In the genomic region with DNA sequence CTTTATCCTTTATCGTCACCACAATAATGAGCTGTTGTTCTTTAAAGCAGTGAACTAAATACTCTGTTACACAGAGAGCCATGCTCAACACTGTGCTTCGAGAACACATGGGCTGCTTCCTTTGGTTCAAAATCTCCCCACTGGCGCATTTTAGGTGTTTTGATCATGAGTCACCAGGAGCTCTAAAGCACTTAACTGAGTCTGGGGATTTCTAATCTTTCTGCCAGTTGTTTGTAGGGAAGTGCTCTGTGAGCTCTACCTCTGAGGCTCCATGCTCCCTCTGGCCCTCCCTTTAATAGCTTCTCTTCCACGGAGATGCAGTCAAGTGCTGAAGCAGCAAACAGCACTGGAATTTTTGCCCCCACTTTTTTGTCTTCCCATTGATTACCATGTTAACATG, we compare ENCODE assay signal across 11 cellular contexts. TPM values are rescaled to one million over a fixed set of nuclear protein-coding genes. Genes with fewer than 3 reads are reported as not detected.
DNase-seq lines count a peak whose midpoint lies in the region; ATAC-seq, FAIRE-seq and TF ChIP-seq lines count a peak whose summit lies in the region.
"Had no signal": no experiment of that assay in that cellular context is flagged by ENCODE, and none has a peak within 500 bp of the region (broad histone marks: within the 10 kb centered on the region; RNA-seq: fewer than 3 reads in every experiment).

No MANE protein-coding gene starts in this region.

- H3K4me1 Mint-ChIP-seq in CD4-positive, CD25-positive, alpha-beta regulatory T cell = peaks cover 26 to 62% (median 52%) of the 10 kb centered on the region in 4 donors
- peaks cover 26% of the 10 kb centered on the region for H3K4me1 Mint-ChIP-seq in memory B cell
- H3K4me1 Mint-ChIP-seq: GM23338 had no signal

- no peaks in the 10 kb centered on the region for H3K27me3 Mint-ChIP-seq in CD4-positive, CD25-positive, alpha-beta regulatory T cell
- H3K27me3 Mint-ChIP-seq in memory B cell = no peaks in the 10 kb centered on the region

- H3K9me3 ChIP-seq in CD4-positive, CD25-positive, alpha-beta regulatory T cell (ENCODE audit: control insufficient read depth in 2 of 2, low read length in 2 of 2) = no peaks in the 10 kb centered on the region
- H3K9me3 ChIP-seq: pancreas had no signal

- peak overlapping the region; percentile 5 for H3K4me3 ChIP-seq in CD4-positive, CD25-positive, alpha-beta regulatory T cell (ENCODE audit: low read depth, low read length)
- no peak overlapping the region for H3K4me3 ChIP-seq in astrocyte of the spinal cord (ENCODE audit: low read depth, low read length)
- H3K4me3 ChIP-seq: GM23338, pancreas had no signal

- in situ Hi-C loops in astrocyte of the spinal cord (cut with HindIII; ENCODE audit: low sequenced_read_pairs) = no loop called here

- intact Hi-C loops in sciatic nerve (cut with DNase I) = loop anchor here (5.0 kb wide), 1 partner anchor 286 kb away; no protein-coding TSS in a partner anchor

- H3K27me3 ChIP-seq in CD4-positive, CD25-positive, alpha-beta regulatory T cell (ENCODE audit: control insufficient read depth, insufficient read depth, low read length) = no peaks in the 10 kb centered on the region
- H3K27me3 ChIP-seq: pancreas had no signal

- peak overlapping the region; percentile 35 for H3K27ac ChIP-seq in CD4-positive, CD25-positive, alpha-beta regulatory T cell (ENCODE audit: insufficient read depth, low read length, poor library complexity, severe bottlenecking)
- H3K27ac ChIP-seq: pancreas had no signal

- FAIRE-seq in HTR-8/SVneo (lab: Jason Lieb, UNC) = no peak
- FAIRE-seq: pancreas had no signal

- no peaks in the 10 kb centered on the region for H3K9me3 Mint-ChIP-seq in CD4-positive, CD25-positive, alpha-beta regulatory T cell
- no peaks in the 10 kb centered on the region for H3K9me3 Mint-ChIP-seq in memory B cell
- H3K9me3 Mint-ChIP-seq: GM23338 had no signal

- H3K4me1 ChIP-seq in CD4-positive, CD25-positive, alpha-beta regulatory T cell (ENCODE audit: control insufficient read depth, insufficient read depth, low read length, poor library complexity, severe bottlenecking) = peaks cover 29% of the 10 kb centered on the region
- H3K4me1 ChIP-seq: pancreas had no signal

- H3K36me3 Mint-ChIP-seq in CD4-positive, CD25-positive, alpha-beta regulatory T cell = peaks cover 50% of the 10 kb centered on the region
- H3K36me3 Mint-ChIP-seq in memory B cell = peaks cover 38% of the 10 kb centered on the region

- peak in 1 of 2 donors; percentile 16 for ATAC-seq in CD4-positive, CD25-positive, alpha-beta regulatory T cell (ENCODE audit: low read depth in 2 of 2)
- ATAC-seq in memory B cell (ENCODE audit: low read depth) (no peak), sciatic nerve (no peak), GM18511 (IDR thresholded peaks at IDR 0.05; ENCODE audit: unreplicated experiment) (no peak)
- ATAC-seq: GM23338, pancreas had no signal

- peaks cover 75% of the 10 kb centered on the region for H3K36me3 ChIP-seq in CD4-positive, CD25-positive, alpha-beta regulatory T cell (ENCODE audit: control insufficient read depth, insufficient read depth, low read length)
- H3K36me3 ChIP-seq: pancreas had no signal

- H3K4me3 Mint-ChIP-seq in CD4-positive, CD25-positive, alpha-beta regulatory T cell = peak overlapping the region in 1 of 4 donors; percentile 17
- H3K4me3 Mint-ChIP-seq in memory B cell = no peak overlapping the region
- H3K4me3 Mint-ChIP-seq: GM23338 had no signal

- no peak for TF ChIP-seq CTCF in astrocyte of the spinal cord (IDR thresholded peaks at IDR 0.05; ENCODE audit: low read depth, low read length)

- peak in 1 of 3 donors; percentile 21 for DNase-seq in CD4-positive, CD25-positive, alpha-beta regulatory T cell
- DNase-seq in HTR-8/SVneo (ENCODE audit: insufficient read length, low spot score) (peak; percentile 49), astrocyte of the spinal cord (ENCODE audit: low read depth, low spot score) (peak; percentile 87), memory B cell (ENCODE audit: low spot score in 2 of 2) (no peak), sciatic nerve (ENCODE audit: low spot score) (no peak), Ammon's horn (ENCODE audit: low spot score) (no peak)
- DNase-seq in stimulated activated CD4-positive, alpha-beta T cell treated with anti-CD3 and anti-CD28 coated beads, Interleukin-12 subunit alpha, Interleukin-12 subunit beta, amount 100 ng/mL, for 4 hours = no peak
- DNase-seq: pancreas; stimulated activated CD8-positive, alpha-beta memory T cell treated with anti-CD3 and anti-CD28 coated beads, Interleukin-4, amount 100 ng/mL, for 48 hours had no signal

- peak overlapping the region; percentile 29 to 97 (median 77) for H3K27ac Mint-ChIP-seq in CD4-positive, CD25-positive, alpha-beta regulatory T cell
- peak overlapping the region; percentile 61 for H3K27ac Mint-ChIP-seq in memory B cell
- H3K27ac Mint-ChIP-seq: GM23338 had no signal

RNA-seq across cellular contexts. Expression of gene ERAP2, which starts 17.0 kb away (rescaled TPM):
- 134 TPM for total RNA-seq in CD4-positive, CD25-positive, alpha-beta regulatory T cell
- polyA plus RNA-seq in CD4-positive, CD25-positive, alpha-beta regulatory T cell = 100 to 1,000 TPM in 2 of 4 donors, 1 to 10 TPM in 2; 9.5 to 123 (median 63.6) TPM
- 14.8 TPM for total RNA-seq in sciatic nerve
- total RNA-seq: GM23338 had no signal

RNA-seq across cellular contexts. Expression of gene LNPEP, which starts 42.5 kb away (rescaled TPM):
- 95.7 TPM for total RNA-seq in CD4-positive, CD25-positive, alpha-beta regulatory T cell
- 10 to 100 TPM; 39.6 to 45.4 (median 42.6) TPM for polyA plus RNA-seq in CD4-positive, CD25-positive, alpha-beta regulatory T cell
- total RNA-seq in sciatic nerve = 43.1 TPM

Comparison
In these comparisons a context has a peak if more than half of its experiments do, and no peak if none do; other contexts are left out.
1. DNase-seq: peak in HTR-8/SVneo (single experiment) and astrocyte of the spinal cord (single experiment); none in memory B cell (0 of 2), sciatic nerve (single experiment), Ammon's horn (single experiment) and stimulated activated CD4-positive, alpha-beta T cell treated with anti-CD3 and anti-CD28 coated beads, Interleukin-12 subunit alpha, Interleukin-12 subunit beta, amount 100 ng/mL, for 4 hours (single experiment).